1 cellular context compared by ENCODE assay signal in genomic region chr12:96890331-96890730, GRCh38.
TF ChIP-seq lines count a peak whose summit lies in the region.

No MANE protein-coding gene starts in this region.

TF ChIP-seq in endothelial cell of umbilical vein, 7 proteins besides CTCF, POLR2A, EP300 and RAD21:
- TF ChIP-seq MAX (IDR thresholded peaks at IDR 0.05; ENCODE audit: insufficient read depth, insufficient read length) (no peak), POLR2AphosphoS5 (IDR thresholded peaks at IDR 0.05; ENCODE audit: insufficient read depth, low read depth, low read length) (no peak), JUN (IDR thresholded peaks at IDR 0.05; ENCODE audit: borderline replicate concordance, insufficient read depth, insufficient read length, low read depth) (no peak), FOS (IDR thresholded peaks at IDR 0.05; ENCODE audit: borderline replicate concordance, insufficient read depth, low read length) (no peak)
